ENCODE assay signal across 8 cellular contexts in the genomic region with DNA sequence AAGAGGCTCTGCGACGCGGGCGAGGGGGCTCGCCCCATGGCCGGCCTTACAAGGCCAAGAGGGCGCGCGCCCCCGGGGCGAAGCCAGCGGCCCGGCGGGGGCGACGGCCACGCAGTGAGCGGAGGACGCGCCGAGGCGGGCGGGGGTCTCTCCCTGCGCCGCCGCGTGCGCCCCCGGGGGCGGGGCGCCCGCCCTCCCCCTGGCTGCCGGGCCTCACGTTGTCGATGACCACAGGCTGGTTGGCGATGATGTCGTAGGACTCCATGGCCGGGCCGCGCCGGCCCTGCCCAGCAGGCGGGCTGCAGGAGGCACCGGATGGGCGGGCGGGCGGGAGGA. TPM values are rescaled to one million over a fixed set of nuclear protein-coding genes. Genes with fewer than 3 reads are reported as not detected.
DNase-seq lines count a peak whose midpoint lies in the region; TF ChIP-seq lines count a peak whose summit lies in the region.

No MANE protein-coding gene starts in this region.

- H3K4me3 ChIP-seq in GM12875 (ENCODE audit: low read depth, low read length) (peak overlapping the region; percentile 76), MM.1S (ENCODE audit: low read length) (peak overlapping the region; percentile 86), endocrine pancreas (ENCODE audit: control insufficient read depth, insufficient read depth, low read length) (no peak overlapping the region), trophoblast cell (ENCODE audit: low read depth, low read length) (peak overlapping the region; percentile 83)

- no peak overlapping the region for H2AK5ac ChIP-seq in trophoblast cell (ENCODE audit: low read length)

- in situ Hi-C loops in GM13977 (cut with MboI; ENCODE audit: low pct_unique_long_range_greater_than_20kb, low sequenced_read_pairs, unreplicated experiment) = loop anchor here (25.0 kb wide), 1 partner anchor 1601 kb away; no protein-coding TSS in a partner anchor

- peak overlapping the region; percentile 50 for H2BK120ac ChIP-seq in trophoblast cell (ENCODE audit: insufficient read depth, low read length, poor library complexity)

- H3K23ac ChIP-seq in trophoblast cell (ENCODE audit: low read length) = no peak overlapping the region

- H3K4me1 ChIP-seq in MM.1S (ENCODE audit: low read length) = peaks cover 9% of the 10 kb centered on the region; the same call in 1 of the 2 replicates
- H3K4me1 ChIP-seq in endocrine pancreas (ENCODE audit: control insufficient read depth, insufficient read depth, low read length) = no peaks in the 10 kb centered on the region
- peaks cover 18 to 22% of the 10 kb centered on the region in 2 experiments for H3K4me1 ChIP-seq in trophoblast cell (ENCODE audit: control insufficient read depth in 1 of 2, insufficient read depth in 2 of 2, low read length in 2 of 2)

- H3K9me2 ChIP-seq in MM.1S (replicated peaks; ENCODE audit: insufficient read depth, low read length) = no peaks in the 10 kb centered on the region

- H2AFZ ChIP-seq in MM.1S (ENCODE audit: low read length) (peak overlapping the region; percentile 29; the same call in 1 of the 2 replicates), trophoblast cell (ENCODE audit: insufficient read depth, low read length, poor library complexity) (peak overlapping the region; percentile 53)

- no peaks in the 10 kb centered on the region for H4K20me1 ChIP-seq in MM.1S (ENCODE audit: insufficient read depth, low read length)

- H3K79me2 ChIP-seq in MM.1S (ENCODE audit: low read length) (peaks cover 38% of the 10 kb centered on the region), trophoblast cell (ENCODE audit: control insufficient read depth, insufficient read depth, low read length, poor library complexity) (peaks cover 10% of the 10 kb centered on the region)

- H3K14ac ChIP-seq in trophoblast cell (ENCODE audit: low read length) = peak overlapping the region; percentile 50

- H3K79me1 ChIP-seq in trophoblast cell (ENCODE audit: low read length) = peaks cover 17% of the 10 kb centered on the region

- H2BK12ac ChIP-seq in trophoblast cell (ENCODE audit: low read length) = no peak overlapping the region

- H4K91ac ChIP-seq in trophoblast cell (ENCODE audit: low read depth, low read length) = peak overlapping the region; percentile 91

- 0 out of 2 replicates have a peak, but pooled peaks cover 2% of the 10 kb centered on the region for H3K36me3 ChIP-seq in MM.1S (replicated peaks; ENCODE audit: insufficient read depth, low read length)
- H3K36me3 ChIP-seq in endocrine pancreas (ENCODE audit: control insufficient read depth, insufficient read depth, low read length) = no peaks in the 10 kb centered on the region
- peaks cover 16 to 20% of the 10 kb centered on the region in 2 experiments for H3K36me3 ChIP-seq in trophoblast cell (ENCODE audit: control insufficient read depth in 1 of 2, insufficient read depth in 2 of 2, low read length in 2 of 2)

- H3K4me2 ChIP-seq in MM.1S (ENCODE audit: low read depth, low read length) (peak overlapping the region; percentile 78; the same call in 1 of the 2 replicates), trophoblast cell (ENCODE audit: low read length) (peak overlapping the region; percentile 93)

- H4K8ac ChIP-seq in trophoblast cell (ENCODE audit: low read depth, low read length) = peak overlapping the region; percentile 75

- H3K27ac ChIP-seq in MM.1S (ENCODE audit: low read length) (peak overlapping the region; percentile 51; the same call in 1 of the 2 replicates), trophoblast cell (ENCODE audit: low read depth, low read length) (peak overlapping the region; percentile 92)

- WGBS in trophoblast cell (ENCODE audit: extremely low coverage, insufficient coverage, insufficient read length) = no CpG with 5 or more reads among the region's 46 CpGs

- H3K18ac ChIP-seq in trophoblast cell (ENCODE audit: low read length) = peak overlapping the region; percentile 89

- peak overlapping the region; percentile 74 for H2BK5ac ChIP-seq in trophoblast cell (ENCODE audit: low read depth, low read length, poor library complexity)

- peaks cover 10% of the 10 kb centered on the region; the same call in 1 of the 2 replicates for H3F3A ChIP-seq in MM.1S (ENCODE audit: insufficient read depth, low read length)

- TF ChIP-seq CTCF in GM12875 (IDR thresholded peaks at IDR 0.05; ENCODE audit: borderline replicate concordance, insufficient read depth, low read depth, low read length) (no peak), MM.1S (IDR thresholded peaks at IDR 0.05; ENCODE audit: low read length) (no peak), GM13977 (IDR thresholded peaks at IDR 0.05; ENCODE audit: extremely low read depth, insufficient read depth, missing control alignments) (no peak)

- no peak for DNase-seq in MM.1S
- no peak for DNase-seq in trophoblast cell
- DNase-seq in HCEC 1CT = no peak
- no peak for DNase-seq in COR-L47 (lab: John Stamatoyannopoulos, UW)
- no peak for DNase-seq in GM13977 (ENCODE audit: low spot score)
- no peak for DNase-seq in DMS153 (lab: John Stamatoyannopoulos, UW)

- H3K9me3 ChIP-seq in MM.1S (replicated peaks; ENCODE audit: insufficient read depth, low read length) (no peaks in the 10 kb centered on the region), endocrine pancreas (ENCODE audit: control insufficient read depth, low read length) (no peaks in the 10 kb centered on the region), trophoblast cell (ENCODE audit: insufficient read depth, low read depth, low read length) (no peaks in the 10 kb centered on the region)

- peak overlapping the region; percentile 83 for H3K9ac ChIP-seq in MM.1S (ENCODE audit: low read length)
- H3K9ac ChIP-seq in endocrine pancreas (ENCODE audit: control insufficient read depth, insufficient read depth, low read length) = peak overlapping the region; percentile 89
- peak overlapping the region; percentile 91 for H3K9ac ChIP-seq in trophoblast cell (ENCODE audit: low read length)

- no peaks in the 10 kb centered on the region for H3K27me3 ChIP-seq in MM.1S (replicated peaks; ENCODE audit: insufficient read depth, low read length)
- no peaks in the 10 kb centered on the region for H3K27me3 ChIP-seq in endocrine pancreas (ENCODE audit: control insufficient read depth, insufficient read depth, low read length)
- no peaks in the 10 kb centered on the region for H3K27me3 ChIP-seq in trophoblast cell (ENCODE audit: insufficient read depth, low read length)

- H4K12ac ChIP-seq in trophoblast cell (ENCODE audit: low read depth, low read length) = peak overlapping the region; percentile 36

- H3K4ac ChIP-seq in trophoblast cell (ENCODE audit: low read depth, low read length) = peak overlapping the region; percentile 57

RNA-seq across cellular contexts. Expression of a gene that starts 0.2 kb away (rescaled TPM):
- 40.9 and 41.1 TPM in 2 replicates for polyA plus RNA-seq in trophoblast cell (2013)

RNA-seq across cellular contexts. Expression of a gene that starts 5.9 kb away (rescaled TPM):
- 4.4 TPM in 2 replicates for polyA plus RNA-seq in trophoblast cell (2013)

RNA-seq across cellular contexts. Expression of a gene that starts 17.7 kb away (rescaled TPM):
- polyA plus RNA-seq in trophoblast cell (2013) = 206 and 215 TPM in 2 replicates

RNA-seq across cellular contexts. Expression of a gene that starts 49.8 kb away (rescaled TPM):
- polyA plus RNA-seq in trophoblast cell (2013) = 3.2 and 3.3 TPM in 2 replicates
